ENCODE assay signal across 24 cellular contexts in genomic region chr4:34108456-34108855, GRCh38.
DNase-seq lines count a peak whose midpoint lies in the region; ATAC-seq and TF ChIP-seq lines count a peak whose summit lies in the region.
"Had no signal": no experiment of that assay in that cellular context is flagged by ENCODE, and none has a peak within 500 bp of the region (broad histone marks: within the 10 kb centered on the region; RNA-seq: fewer than 3 reads in every experiment).

No MANE protein-coding gene starts in this region.

- H3K9me3 Mint-ChIP-seq in endothelial cell (ENCODE audit: unreplicated experiment), result no peaks in the 10 kb centered on the region
- H3K9me3 Mint-ChIP-seq: activated naive CD8-positive, alpha-beta T cell treated with anti-CD3 and anti-CD28 coated beads, Interleukin-2, amount 50 U/mL, for 24 hours; CD14-positive monocyte; neural crest cell had no signal

- no peak overlapping the region for H3K9ac ChIP-seq in adipocyte (ENCODE audit: low read length)

- H3K27me3 Mint-ChIP-seq in endothelial cell (ENCODE audit: unreplicated experiment), result no peaks in the 10 kb centered on the region
- H3K27me3 Mint-ChIP-seq: activated naive CD8-positive, alpha-beta T cell treated with anti-CD3 and anti-CD28 coated beads, Interleukin-2, amount 50 U/mL, for 24 hours; central memory CD8-positive, alpha-beta T cell had no signal

- H3K36me3 Mint-ChIP-seq in endothelial cell (ENCODE audit: low read depth, unreplicated experiment), result no peaks in the 10 kb centered on the region
- H3K36me3 Mint-ChIP-seq: CD14-positive monocyte had no signal

- no peaks in the 10 kb centered on the region for H3K4me1 Mint-ChIP-seq in endothelial cell (ENCODE audit: unreplicated experiment)
- H3K4me1 Mint-ChIP-seq: activated naive CD8-positive, alpha-beta T cell treated with anti-CD3 and anti-CD28 coated beads, Interleukin-2, amount 50 U/mL, for 24 hours; CD14-positive monocyte; central memory CD8-positive, alpha-beta T cell; neural crest cell had no signal

- no peaks in the 10 kb centered on the region for H3K9me3 ChIP-seq in adipocyte (ENCODE audit: control insufficient read depth, low read length)
- no peaks in the 10 kb centered on the region for H3K9me3 ChIP-seq in left lung
- H3K9me3 ChIP-seq in SJCRH30 (replicated peaks), result no peaks in the 10 kb centered on the region
- H3K9me3 ChIP-seq: psoas muscle, SJSA1, spleen, testis had no signal

- no peak overlapping the region for H3K27ac Mint-ChIP-seq in endothelial cell (ENCODE audit: unreplicated experiment)
- H3K27ac Mint-ChIP-seq: activated naive CD8-positive, alpha-beta T cell treated with anti-CD3 and anti-CD28 coated beads, Interleukin-2, amount 50 U/mL, for 24 hours; CD14-positive monocyte; T-helper 2 cell treated with Interferon-gamma antibody and Interleukin-4, amounts not matched to agents 5 μg/mL and 100 μg/mL, for 36 hours had no signal

- peak; percentile 58 for DNase-seq in NK-92 treated with Interleukin-12 subunit alpha and Interleukin-12 subunit beta, amount 100 ng/mL, for 24 hours (lab: John Stamatoyannopoulos, UW)
- DNase-seq in NK-92 (lab: John Stamatoyannopoulos, UW; ENCODE audit: unreplicated experiment), result no peak
- DNase-seq in adipocyte (ENCODE audit: low read depth), result peak; percentile 51
- peak; percentile 1 for DNase-seq in fibroblast of the aortic adventitia (ENCODE audit: low read depth)
- DNase-seq in left lung, result no peak
- DNase-seq in endothelial cell (ENCODE audit: low spot score), result no peak
- DNase-seq in SJCRH30, result no peak
- DNase-seq: 8988T; activated naive CD8-positive, alpha-beta T cell treated with anti-CD3 and anti-CD28 coated beads, Interleukin-2, amount 50 U/mL, for 24 hours; GOT3; NCI-H1048; NCI-H2081; OCI-M1; psoas muscle; spleen; testis had no signal

- intact Hi-C loops in left lung (cut with DNase I), result no loop called here

- H3K4me3 ChIP-seq in adipocyte (ENCODE audit: low read length) (no peak overlapping the region), fibroblast of the aortic adventitia (ENCODE audit: low read depth, low read length) (no peak overlapping the region), left lung (no peak overlapping the region), SJCRH30 (no peak overlapping the region)
- H3K4me3 ChIP-seq: psoas muscle, SJSA1, spleen, testis had no signal

- no peaks in the 10 kb centered on the region for H3K27me3 ChIP-seq in adipocyte (replicated peaks; ENCODE audit: control insufficient read depth, insufficient read depth, low read length)
- no peaks in the 10 kb centered on the region for H3K27me3 ChIP-seq in left lung
- no peaks in the 10 kb centered on the region for H3K27me3 ChIP-seq in SJCRH30
- H3K27me3 ChIP-seq: SJSA1, spleen, testis had no signal

- H3K4me1 ChIP-seq in adipocyte (ENCODE audit: control insufficient read depth, insufficient read depth, low read length), result peaks cover 21% of the 10 kb centered on the region
- no peaks in the 10 kb centered on the region for H3K4me1 ChIP-seq in left lung
- H3K4me1 ChIP-seq in SJCRH30, result no peaks in the 10 kb centered on the region
- H3K4me1 ChIP-seq: psoas muscle, SJSA1, spleen, testis had no signal

- H3K27ac ChIP-seq in left lung (no peak overlapping the region), SJCRH30 (no peak overlapping the region)
- H3K27ac ChIP-seq: HL-60, psoas muscle, SJSA1, spleen, testis had no signal

- H3K4me3 Mint-ChIP-seq in endothelial cell (ENCODE audit: unreplicated experiment), result no peak overlapping the region
- H3K4me3 Mint-ChIP-seq: activated naive CD8-positive, alpha-beta T cell treated with anti-CD3 and anti-CD28 coated beads, Interleukin-2, amount 50 U/mL, for 24 hours; CD14-positive monocyte; central memory CD8-positive, alpha-beta T cell; neural crest cell; T-helper 2 cell treated with Interferon-gamma antibody and Interleukin-4, amounts not matched to agents 5 μg/mL and 100 μg/mL, for 36 hours had no signal

- ATAC-seq in left lung (no peak), HG03432 (IDR thresholded peaks at IDR 0.05; ENCODE audit: unreplicated experiment) (no peak)
- ATAC-seq: activated CD4-positive, CD25-positive, alpha-beta regulatory T cell treated with anti-CD3 and anti-CD28 coated beads, Interleukin-2, amount 50 U/mL, for 24 hours; activated naive CD8-positive, alpha-beta T cell treated with anti-CD3 and anti-CD28 coated beads, Interleukin-2, amount 50 U/mL, for 24 hours; psoas muscle had no signal

- TF ChIP-seq CTCF in fibroblast of the aortic adventitia (IDR thresholded peaks at IDR 0.05; ENCODE audit: insufficient read depth, low read length), result no peak
- TF ChIP-seq CTCF in left lung (IDR thresholded peaks at IDR 0.05), result no peak
- no peak for TF ChIP-seq CTCF in endothelial cell (IDR thresholded peaks at IDR 0.05; ENCODE audit: unreplicated experiment)

- H3K36me3 ChIP-seq in adipocyte (ENCODE audit: control insufficient read depth, insufficient read depth, low read length, severe bottlenecking) (no peaks in the 10 kb centered on the region), left lung (no peaks in the 10 kb centered on the region), SJCRH30 (no peaks in the 10 kb centered on the region)
- H3K36me3 ChIP-seq: SJSA1, spleen had no signal

Comparison
In these comparisons a context has a peak if more than half of its experiments do, and no peak if none do; other contexts are left out.
1. DNase-seq: peak in NK-92 treated with Interleukin-12 subunit alpha and Interleukin-12 subunit beta, amount 100 ng/mL, for 24 hours (single experiment), adipocyte (single experiment) and fibroblast of the aortic adventitia (single experiment); none in NK-92 (single experiment), left lung (0 of 2), endothelial cell (single experiment) and SJCRH30 (0 of 2).